11 cellular contexts compared by ENCODE assay signal in genomic region chr20:47280668-47281067, GRCh38.
DNase-seq lines count a peak whose midpoint lies in the region; ATAC-seq and TF ChIP-seq lines count a peak whose summit lies in the region.
"Had no signal": no experiment of that assay in that cellular context is flagged by ENCODE, and none has a peak within 500 bp of the region (broad histone marks: within the 10 kb centered on the region; RNA-seq: fewer than 3 reads in every experiment).

No MANE protein-coding gene starts in this region.

- no peak for ATAC-seq in CD4-positive, alpha-beta T cell (ENCODE audit: poor library complexity)
- ATAC-seq in activated naive CD8-positive, alpha-beta T cell treated with anti-CD3 and anti-CD28 coated beads, Interleukin-2, amount 10 ng/mL, durations not matched to agents 7 days and 5 days (ENCODE audit: low read depth) = no peak
- no peak for ATAC-seq in natural killer cell treated with Interleukin-12 subunit alpha and Interleukin-12 subunit beta and Interleukin-15 and Interleukin-18, amount 100 ng/mL, for 72 hours
- no peak for ATAC-seq in GM21737 (IDR thresholded peaks at IDR 0.05; ENCODE audit: unreplicated experiment)

- H3K56ac ChIP-seq in H9 (ENCODE audit: insufficient read length, low read depth, low read length) = no peak overlapping the region

- peak overlapping the region; percentile 18 for H3K27ac Mint-ChIP-seq in CD4-positive, alpha-beta T cell
- H3K27ac Mint-ChIP-seq in H9 = peak overlapping the region in 2 of 3 experiments; percentile 6 to 61; a peak in 5 of 7 replicates
- peak overlapping the region; percentile 1 for H3K27ac Mint-ChIP-seq in activated naive CD8-positive, alpha-beta T cell treated with anti-CD3 and anti-CD28 coated beads, Interleukin-2, amount 10 ng/mL, durations not matched to agents 7 days and 5 days
- H3K27ac Mint-ChIP-seq in natural killer cell treated with Interleukin-12 subunit alpha and Interleukin-12 subunit beta and Interleukin-15 and Interleukin-18, amount 100 ng/mL, for 72 hours = peak overlapping the region; percentile 4 to 85

- H4K91ac ChIP-seq in H9 (ENCODE audit: insufficient read length, low read depth, low read length) = no peak overlapping the region

- H4K8ac ChIP-seq in H9 (replicated peaks; ENCODE audit: insufficient read length, low read depth, low read length) = no peak overlapping the region

- no CpG with 5 or more reads among the region's 3 CpGs for WGBS in H9 (ENCODE audit: extremely low coverage, insufficient read length, low lambda C conversion rate)
- WGBS in suprapubic skin = 89% methylated on average over 3 of the region's 3 CpGs

- H3K4me3 ChIP-seq in suprapubic skin = no peak overlapping the region

- no peak overlapping the region for H2BK5ac ChIP-seq in H9 (ENCODE audit: insufficient read length, low read length)

- no peaks in the 10 kb centered on the region for H4K20me1 ChIP-seq in H9 (ENCODE audit: control insufficient read depth, insufficient read depth, insufficient read length)

- peaks cover 91% of the 10 kb centered on the region for H3K36me3 Mint-ChIP-seq in CD4-positive, alpha-beta T cell (ENCODE audit: low read depth)
- peaks cover 57 to 96% (median 95%) of the 10 kb centered on the region in 3 experiments for H3K36me3 Mint-ChIP-seq in H9 (ENCODE audit: insufficient read depth in 1 of 3, low read depth in 3 of 3)
- H3K36me3 Mint-ChIP-seq in activated naive CD8-positive, alpha-beta T cell treated with anti-CD3 and anti-CD28 coated beads, Interleukin-2, amount 10 ng/mL, durations not matched to agents 7 days and 5 days = peaks cover 38% of the 10 kb centered on the region
- peaks cover 21% of the 10 kb centered on the region for H3K36me3 Mint-ChIP-seq in natural killer cell treated with Interleukin-12 subunit alpha and Interleukin-12 subunit beta and Interleukin-15 and Interleukin-18, amount 100 ng/mL, for 72 hours

- H3K4me2 ChIP-seq in H9 (ENCODE audit: insufficient read depth, insufficient read length, low read length) = no peak overlapping the region

- H3K79me1 ChIP-seq in H9 (ENCODE audit: insufficient read depth, low read depth, low read length, poor library complexity, severe bottlenecking) = peaks cover 3% of the 10 kb centered on the region

- no peaks in the 10 kb centered on the region for H3K79me2 ChIP-seq in H9 (ENCODE audit: insufficient read depth, low read length)

- no peak overlapping the region for H3K4ac ChIP-seq in H9 (ENCODE audit: low read depth, low read length)

- H2BK120ac ChIP-seq in H9 (ENCODE audit: low read depth, low read length, poor library complexity, severe bottlenecking) = no peak overlapping the region

- TF ChIP-seq CTCF in CD4-positive, alpha-beta T cell (IDR thresholded peaks at IDR 0.05) = no peak
- TF ChIP-seq CTCF in H9 (conservative IDR thresholded peaks at IDR 0.05) (no peak), suprapubic skin (IDR thresholded peaks at IDR 0.05) (no peak)

- H3K18ac ChIP-seq in H9 (ENCODE audit: insufficient read length, low read depth, low read length) = no peak overlapping the region

- POLR2A ChIA-PET in CD4-positive, alpha-beta T cell (lab: Charles Lee) = interaction anchor here (1.2 kb wide), 1 partner anchor 76 kb away, joined by 4 read pairs; the partner anchor contains the start of gene ZMYND8
- POLR2A ChIA-PET in activated naive CD8-positive, alpha-beta T cell treated with anti-CD3 and anti-CD28 coated beads, Interleukin-2, amount 10 ng/mL, durations not matched to agents 7 days and 5 days (lab: Charles Lee) = no interaction called here

- no peaks in the 10 kb centered on the region for H3K27me3 Mint-ChIP-seq in CD4-positive, alpha-beta T cell
- H3K27me3 Mint-ChIP-seq in H9 (ENCODE audit: low read depth) = no peaks in the 10 kb centered on the region
- H3K27me3 Mint-ChIP-seq in activated naive CD8-positive, alpha-beta T cell treated with anti-CD3 and anti-CD28 coated beads, Interleukin-2, amount 10 ng/mL, durations not matched to agents 7 days and 5 days = no peaks in the 10 kb centered on the region
- no peaks in the 10 kb centered on the region for H3K27me3 Mint-ChIP-seq in natural killer cell treated with Interleukin-12 subunit alpha and Interleukin-12 subunit beta and Interleukin-15 and Interleukin-18, amount 100 ng/mL, for 72 hours

- no peaks in the 10 kb centered on the region for H3K27me3 ChIP-seq in CD4-positive, alpha-beta T cell (ENCODE audit: control insufficient read depth, insufficient read depth, low read length)
- H3K27me3 ChIP-seq in H9 (ENCODE audit: insufficient read depth, low read length) (no peaks in the 10 kb centered on the region), suprapubic skin (no peaks in the 10 kb centered on the region)

- H3K4me1 ChIP-seq in H9 (ENCODE audit: insufficient read depth, low read length) = no peaks in the 10 kb centered on the region; the same call in 1 of the 2 replicates
- peaks cover 21% of the 10 kb centered on the region for H3K4me1 ChIP-seq in suprapubic skin

- H3K14ac ChIP-seq in H9 (ENCODE audit: insufficient read depth, low read length) = no peak overlapping the region

- no peak overlapping the region for H3K27ac ChIP-seq in CD4-positive, alpha-beta T cell (ENCODE audit: low read depth, low read length)
- H3K27ac ChIP-seq in H9 (ENCODE audit: insufficient read length, low read depth, low read length) (no peak overlapping the region), suprapubic skin (no peak overlapping the region)

- H3K9ac ChIP-seq in H9 (ENCODE audit: extremely low read depth, insufficient read length, low read length) = no peak overlapping the region

- H3K4me1 Mint-ChIP-seq in CD4-positive, alpha-beta T cell (ENCODE audit: low read depth) = peaks cover 4% of the 10 kb centered on the region
- peaks cover 12 to 22% of the 10 kb centered on the region in 2 experiments; a peak in 3 of 4 replicates for H3K4me1 Mint-ChIP-seq in H9
- peaks cover 13% of the 10 kb centered on the region for H3K4me1 Mint-ChIP-seq in activated naive CD8-positive, alpha-beta T cell treated with anti-CD3 and anti-CD28 coated beads, Interleukin-2, amount 10 ng/mL, durations not matched to agents 7 days and 5 days
- H3K4me1 Mint-ChIP-seq in natural killer cell treated with Interleukin-12 subunit alpha and Interleukin-12 subunit beta and Interleukin-15 and Interleukin-18, amount 100 ng/mL, for 72 hours (ENCODE audit: low read depth in 2 of 2) = peaks cover 5 to 17% of the 10 kb centered on the region in 2 donors

- H3K4me3 Mint-ChIP-seq in CD4-positive, alpha-beta T cell = no peak overlapping the region
- no peak overlapping the region for H3K4me3 Mint-ChIP-seq in H9
- H3K4me3 Mint-ChIP-seq in activated naive CD8-positive, alpha-beta T cell treated with anti-CD3 and anti-CD28 coated beads, Interleukin-2, amount 10 ng/mL, durations not matched to agents 7 days and 5 days = no peak overlapping the region
- H3K4me3 Mint-ChIP-seq in natural killer cell treated with Interleukin-12 subunit alpha and Interleukin-12 subunit beta and Interleukin-15 and Interleukin-18, amount 100 ng/mL, for 72 hours = no peak overlapping the region

- H3T11ph ChIP-seq in H9 (ENCODE audit: low read length) = no peak overlapping the region

- no peak for DNase-seq in CD4-positive, alpha-beta T cell
- DNase-seq in H9 = no peak
- DNase-seq in activated naive CD8-positive, alpha-beta T cell treated with anti-CD3 and anti-CD28 coated beads, Interleukin-2, amount 10 ng/mL, durations not matched to agents 7 days and 5 days = no peak
- DNase-seq in natural killer cell treated with Interleukin-12 subunit alpha and Interleukin-12 subunit beta and Interleukin-15 and Interleukin-18, amount 100 ng/mL, for 72 hours (ENCODE audit: low spot score) = no peak
- no peak for DNase-seq in H4 (ENCODE audit: low spot score)
- DNase-seq in suprapubic skin (ENCODE audit: low spot score in 2 of 2) = no peak
- DNase-seq: Kasumi-1; stimulated activated CD4-positive, alpha-beta T cell treated with anti-CD3 and anti-CD28 coated beads, Interleukin-15, amount 100 ng/mL, for 24 hours; substantia nigra; T-helper 2 cell had no signal

- H4K5ac ChIP-seq in H9 (ENCODE audit: insufficient read length, low read depth, low read length) = no peak overlapping the region

- TF ChIP-seq POLR2A in suprapubic skin (IDR thresholded peaks at IDR 0.05) = no peak

- intact Hi-C loops in CD4-positive, alpha-beta T cell (cut with DNase I, micrococcal nuclease) = no loop called here

- no peak overlapping the region for H2BK12ac ChIP-seq in H9 (ENCODE audit: insufficient read length, low read depth, low read length)

- H3K36me3 ChIP-seq in suprapubic skin = peaks cover 78% of the 10 kb centered on the region

- CTCF ChIA-PET in CD4-positive, alpha-beta T cell (lab: Charles Lee) = interaction anchor here (0.9 to 1.5 kb wide), 2 partner anchors 103 kb away, joined by 3 to 5 read pairs; no protein-coding TSS in a partner anchor

- no peak overlapping the region for H2BK20ac ChIP-seq in H9 (ENCODE audit: low read depth, low read length, poor library complexity, severe bottlenecking)

- no peak overlapping the region for H2AFZ ChIP-seq in H9 (ENCODE audit: low read length)

- H3K23me2 ChIP-seq in H9 (ENCODE audit: insufficient read length, low read depth, low read length, poor library complexity, severe bottlenecking) = no peaks in the 10 kb centered on the region

- no peaks in the 10 kb centered on the region for H3K9me3 ChIP-seq in CD4-positive, alpha-beta T cell (ENCODE audit: control insufficient read depth, low read length)
- H3K9me3 ChIP-seq in H9 (ENCODE audit: control insufficient read depth, low read depth, low read length) (no peaks in the 10 kb centered on the region), suprapubic skin (no peaks in the 10 kb centered on the region)

- H2BK15ac ChIP-seq in H9 (ENCODE audit: low read depth, low read length) = no peak overlapping the region

- H2AK5ac ChIP-seq in H9 (ENCODE audit: insufficient read length, low read length) = no peak overlapping the region

- no peak for TF ChIP-seq EP300 in suprapubic skin (IDR thresholded peaks at IDR 0.05)

- H3K9me3 Mint-ChIP-seq in CD4-positive, alpha-beta T cell = no peaks in the 10 kb centered on the region
- no peaks in the 10 kb centered on the region for H3K9me3 Mint-ChIP-seq in H9
- H3K9me3 Mint-ChIP-seq in activated naive CD8-positive, alpha-beta T cell treated with anti-CD3 and anti-CD28 coated beads, Interleukin-2, amount 10 ng/mL, durations not matched to agents 7 days and 5 days = no peaks in the 10 kb centered on the region
- H3K9me3 Mint-ChIP-seq in natural killer cell treated with Interleukin-12 subunit alpha and Interleukin-12 subunit beta and Interleukin-15 and Interleukin-18, amount 100 ng/mL, for 72 hours = no peaks in the 10 kb centered on the region

- H3K23ac ChIP-seq in H9 (ENCODE audit: insufficient read length, low read depth, low read length) = no peak overlapping the region
